ENCODE assay signal across 8 cellular contexts in the genomic region with DNA sequence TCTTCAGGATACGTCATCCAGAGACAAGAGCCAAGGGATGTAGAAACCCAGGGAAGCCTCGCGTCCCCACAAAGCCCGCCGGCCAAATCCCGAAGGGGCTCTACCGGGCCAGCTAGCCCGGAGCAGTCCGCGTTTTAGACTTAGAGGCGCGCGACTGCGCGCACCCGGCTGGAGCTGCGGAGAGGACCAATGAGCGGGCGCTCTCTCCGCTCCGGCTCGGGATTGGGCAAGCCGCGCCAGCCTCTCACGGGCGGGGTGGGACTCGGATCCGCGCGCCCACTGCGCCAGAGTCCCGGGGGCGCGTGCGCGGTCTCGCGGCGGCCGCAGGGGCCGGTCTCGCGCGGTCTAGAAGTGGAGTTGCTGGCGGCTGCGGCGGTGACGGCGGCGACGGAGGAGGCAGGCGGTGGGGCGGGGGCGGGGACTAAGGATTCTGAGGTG. TPM values are rescaled to one million over a fixed set of nuclear protein-coding genes. Genes with fewer than 3 reads are reported as not detected.
DNase-seq lines count a peak whose midpoint lies in the region; ATAC-seq and TF ChIP-seq lines count a peak whose summit lies in the region.

No MANE protein-coding gene starts in this region.

- peak overlapping the region; percentile 97 for H3K4me2 ChIP-seq in GM23248 (ENCODE audit: unreplicated experiment)
- H3K4me2 ChIP-seq in Karpas-422 (ENCODE audit: low read depth, low read length, poor library complexity, severe bottlenecking), result peak overlapping the region; percentile 87

- peak overlapping the region; percentile 96 for H3K27ac ChIP-seq in GM23248
- H3K27ac ChIP-seq in Karpas-422 (ENCODE audit: low read length), result no peak overlapping the region

- H3K4me3 Mint-ChIP-seq in activated T-helper 2 cell treated with anti-CD3 and anti-CD28 coated beads, Interferon-gamma antibody, Interleukin-2, Interleukin-4, amounts not matched to agents 10 μg/mL and 5 μg/mL and 100 μg/mL, durations not matched to agents 14 hours and 24 hours and 36 hours (ENCODE audit: low read depth), result peak overlapping the region; percentile 85
- peak overlapping the region; percentile 75 for H3K4me3 Mint-ChIP-seq in natural killer cell treated with Interleukin-12 subunit alpha and Interleukin-12 subunit beta and Interleukin-15 and Interleukin-18, amount 100 ng/mL, for 72 hours

- H3K27me3 ChIP-seq in GM23248 (replicated peaks; ENCODE audit: insufficient read depth) (no peaks in the 10 kb centered on the region), Karpas-422 (ENCODE audit: low read length) (no peaks in the 10 kb centered on the region)

- no peak for TF ChIP-seq CTCF in fibroblast of pulmonary artery (IDR thresholded peaks at IDR 0.05; ENCODE audit: low read length, missing control alignments)

- in situ Hi-C loops in GM23248 (cut with MboI), result no loop called here

- 1% methylated on average over 44 to 54 of the region's 54 CpGs for WGBS in GM23248 (ENCODE audit: low coverage in 1 of 2, low lambda C conversion rate in 2 of 2, missing lambda C conversion rate in 2 of 2), 2 experiments

- H3K79me2 ChIP-seq in GM23248 (ENCODE audit: insufficient read depth) (peaks cover 42% of the 10 kb centered on the region), Karpas-422 (ENCODE audit: low read length) (0 out of 2 replicates have a peak, but pooled peaks cover 5% of the 10 kb centered on the region)

- peaks cover 18% of the 10 kb centered on the region for H3F3A ChIP-seq in GM23248 (ENCODE audit: insufficient read depth)

- DNase-seq in Daoy (ENCODE audit: low read depth) (peak; percentile 99), GM23248 (peak; percentile 99), Karpas-422 (peak; percentile 99), RPMI7951 (ENCODE audit: low read depth) (peak; percentile 94), fibroblast of pulmonary artery (ENCODE audit: low read depth) (peak; percentile 97)
- peak; percentile 92 for DNase-seq in activated T-helper 2 cell treated with anti-CD3 and anti-CD28 coated beads, Interferon-gamma antibody, Interleukin-2, Interleukin-4, amounts not matched to agents 10 μg/mL and 5 μg/mL and 100 μg/mL, durations not matched to agents 14 hours and 24 hours and 36 hours (ENCODE audit: low spot score)
- peak; percentile 97 for DNase-seq in natural killer cell treated with Interleukin-12 subunit alpha and Interleukin-12 subunit beta and Interleukin-15 and Interleukin-18, amount 100 ng/mL, for 72 hours (ENCODE audit: low spot score)
- peak; percentile 94 for DNase-seq in stimulated activated naive CD4-positive, alpha-beta T cell treated with Interleukin-2 at 50 U/mL for 16 hours (lab: John Stamatoyannopoulos, UW)

- H3K27ac Mint-ChIP-seq in activated T-helper 2 cell treated with anti-CD3 and anti-CD28 coated beads, Interferon-gamma antibody, Interleukin-2, Interleukin-4, amounts not matched to agents 10 μg/mL and 5 μg/mL and 100 μg/mL, durations not matched to agents 14 hours and 24 hours and 36 hours, result peak overlapping the region; percentile 52
- H3K27ac Mint-ChIP-seq in natural killer cell treated with Interleukin-12 subunit alpha and Interleukin-12 subunit beta and Interleukin-15 and Interleukin-18, amount 100 ng/mL, for 72 hours, result peak overlapping the region; percentile 1 to 54

- H3K4me3 ChIP-seq in GM23248 (peak overlapping the region; percentile 90), Karpas-422 (ENCODE audit: low read length) (peak overlapping the region; percentile 79), fibroblast of pulmonary artery (replicated peaks; ENCODE audit: low read depth, low read length) (peak overlapping the region; percentile 71)

- H3K27me3 Mint-ChIP-seq in activated T-helper 2 cell treated with anti-CD3 and anti-CD28 coated beads, Interferon-gamma antibody, Interleukin-2, Interleukin-4, amounts not matched to agents 10 μg/mL and 5 μg/mL and 100 μg/mL, durations not matched to agents 14 hours and 24 hours and 36 hours (ENCODE audit: low read depth), result peaks cover 31% of the 10 kb centered on the region
- peaks cover 0 to 4% of the 10 kb centered on the region in 2 donors for H3K27me3 Mint-ChIP-seq in natural killer cell treated with Interleukin-12 subunit alpha and Interleukin-12 subunit beta and Interleukin-15 and Interleukin-18, amount 100 ng/mL, for 72 hours

- H3K4me1 Mint-ChIP-seq in activated T-helper 2 cell treated with anti-CD3 and anti-CD28 coated beads, Interferon-gamma antibody, Interleukin-2, Interleukin-4, amounts not matched to agents 10 μg/mL and 5 μg/mL and 100 μg/mL, durations not matched to agents 14 hours and 24 hours and 36 hours (ENCODE audit: low read depth), result peaks cover 21% of the 10 kb centered on the region
- H3K4me1 Mint-ChIP-seq in natural killer cell treated with Interleukin-12 subunit alpha and Interleukin-12 subunit beta and Interleukin-15 and Interleukin-18, amount 100 ng/mL, for 72 hours (ENCODE audit: low read depth in 2 of 2), result peaks cover 8 to 19% of the 10 kb centered on the region in 2 donors

- no peaks in the 10 kb centered on the region for H3K36me3 ChIP-seq in GM23248 (ENCODE audit: low read depth)
- H3K36me3 ChIP-seq in Karpas-422 (ENCODE audit: insufficient read depth, low read length), result no peaks in the 10 kb centered on the region

- H2AFZ ChIP-seq in GM23248 (peak overlapping the region; percentile 90), Karpas-422 (ENCODE audit: low read length) (peak overlapping the region; percentile 97)

- no peaks in the 10 kb centered on the region for H3K9me2 ChIP-seq in GM23248 (ENCODE audit: insufficient read depth)
- H3K9me2 ChIP-seq in Karpas-422 (replicated peaks; ENCODE audit: insufficient read depth, low read length), result no peaks in the 10 kb centered on the region

- peaks cover 12% of the 10 kb centered on the region for H3K4me1 ChIP-seq in GM23248 (ENCODE audit: insufficient read depth)
- H3K4me1 ChIP-seq in Karpas-422 (ENCODE audit: low read length), result peaks cover 20% of the 10 kb centered on the region

- H3K9me3 ChIP-seq in GM23248 (ENCODE audit: low read depth) (no peaks in the 10 kb centered on the region), Karpas-422 (ENCODE audit: low read length) (no peaks in the 10 kb centered on the region)

- H4K20me1 ChIP-seq in GM23248 (ENCODE audit: insufficient read depth) (no peaks in the 10 kb centered on the region), Karpas-422 (ENCODE audit: insufficient read depth, low read depth, low read length) (peaks cover 19% of the 10 kb centered on the region)

- H3K9ac ChIP-seq in GM23248 (peak overlapping the region; percentile 89), Karpas-422 (ENCODE audit: low read length) (peak overlapping the region; percentile 84)

- no peaks in the 10 kb centered on the region for H3K36me3 Mint-ChIP-seq in activated T-helper 2 cell treated with anti-CD3 and anti-CD28 coated beads, Interferon-gamma antibody, Interleukin-2, Interleukin-4, amounts not matched to agents 10 μg/mL and 5 μg/mL and 100 μg/mL, durations not matched to agents 14 hours and 24 hours and 36 hours (ENCODE audit: low read depth)
- no peaks in the 10 kb centered on the region for H3K36me3 Mint-ChIP-seq in natural killer cell treated with Interleukin-12 subunit alpha and Interleukin-12 subunit beta and Interleukin-15 and Interleukin-18, amount 100 ng/mL, for 72 hours

- ATAC-seq in natural killer cell treated with Interleukin-12 subunit alpha and Interleukin-12 subunit beta and Interleukin-15 and Interleukin-18, amount 100 ng/mL, for 72 hours, result peak; percentile 98

- intact Hi-C loops in activated T-helper 2 cell treated with anti-CD3 and anti-CD28 coated beads, Interferon-gamma antibody, Interleukin-2, Interleukin-4, amounts not matched to agents 10 μg/mL and 5 μg/mL and 100 μg/mL, durations not matched to agents 14 hours and 24 hours and 36 hours (cut with micrococcal nuclease), result loop anchor here (1.0 to 5.0 kb wide), 3 partner anchors 54 to 734 kb away; a partner anchor contains a TSS

- H3K9me3 Mint-ChIP-seq in activated T-helper 2 cell treated with anti-CD3 and anti-CD28 coated beads, Interferon-gamma antibody, Interleukin-2, Interleukin-4, amounts not matched to agents 10 μg/mL and 5 μg/mL and 100 μg/mL, durations not matched to agents 14 hours and 24 hours and 36 hours, result no peaks in the 10 kb centered on the region
- H3K9me3 Mint-ChIP-seq in natural killer cell treated with Interleukin-12 subunit alpha and Interleukin-12 subunit beta and Interleukin-15 and Interleukin-18, amount 100 ng/mL, for 72 hours, result no peaks in the 10 kb centered on the region

RNA-seq across cellular contexts. Expression of a gene that starts 0.2 kb away (rescaled TPM):
- 24.6 and 30.9 TPM in 2 replicates for total RNA-seq in Daoy (2014; rRNA removed; shearing (Covaris generic))
- 23.8 and 36.5 TPM in 2 replicates for total RNA-seq in GM23248 (2014; rRNA removed; shearing (Covaris generic))
- polyA plus RNA-seq in GM23248 (2016; fragmentation: Nextera tagmentation; extraction: Ambion mirVana), result 15.3 and 15.5 TPM in 2 replicates
- 3.8 and 6.2 TPM in 2 replicates for total RNA-seq in Karpas-422 (2014; rRNA removed; shearing (Covaris generic); ENCODE audit: low replicate concordance)
- 19.5 and 23.6 TPM in 2 replicates for total RNA-seq in RPMI7951 (2014; rRNA removed; shearing (Covaris generic))
- total RNA-seq in activated T-helper 2 cell treated with anti-CD3 and anti-CD28 coated beads, Interferon-gamma antibody, Interleukin-2, Interleukin-4, amounts not matched to agents 10 μg/mL and 5 μg/mL and 100 μg/mL, durations not matched to agents 14 hours and 24 hours and 36 hours, result 6.7 and 11.2 TPM in 2 replicates
- 10 to 100 TPM in 1 of 2 donors, 1 to 10 TPM in 1; 6.4 to 10.8 TPM for total RNA-seq in natural killer cell treated with Interleukin-12 subunit alpha and Interleukin-12 subunit beta and Interleukin-15 and Interleukin-18, amount 100 ng/mL, for 72 hours

RNA-seq across cellular contexts. Expression of a gene that starts 51.8 kb away (rescaled TPM):
- total RNA-seq in Daoy (2014; rRNA removed; shearing (Covaris generic)), result not detected in 2 replicates
- total RNA-seq in GM23248 (2014; rRNA removed; shearing (Covaris generic)), result not detected in 2 replicates
- polyA plus RNA-seq in GM23248 (2016; fragmentation: Nextera tagmentation; extraction: Ambion mirVana), result not detected in 2 replicates
- not detected in 2 replicates for total RNA-seq in Karpas-422 (2014; rRNA removed; shearing (Covaris generic); ENCODE audit: low replicate concordance)
- not detected in 2 replicates for total RNA-seq in RPMI7951 (2014; rRNA removed; shearing (Covaris generic))
- 0.18 TPM in 1 of 2 replicates, not detected in the other for total RNA-seq in activated T-helper 2 cell treated with anti-CD3 and anti-CD28 coated beads, Interferon-gamma antibody, Interleukin-2, Interleukin-4, amounts not matched to agents 10 μg/mL and 5 μg/mL and 100 μg/mL, durations not matched to agents 14 hours and 24 hours and 36 hours
- total RNA-seq in natural killer cell treated with Interleukin-12 subunit alpha and Interleukin-12 subunit beta and Interleukin-15 and Interleukin-18, amount 100 ng/mL, for 72 hours, result not detected
